ENCODE assay signal across 15 cellular contexts in genomic region chr17:968812-969766, GRCh38. TPM values are rescaled to one million over a fixed set of nuclear protein-coding genes. Genes with fewer than 3 reads are reported as not detected.
A peak's percentile ranks its signal among the peaks of the same experiment; 100 is the strongest.
DNase-seq lines count a peak whose midpoint lies in the region; ATAC-seq and TF ChIP-seq lines count a peak whose summit lies in the region.
"Had no signal": no experiment of that assay in that cellular context is flagged by ENCODE, and none has a peak within 500 bp of the region (broad histone marks: within the 10 kb centered on the region; RNA-seq: fewer than 3 reads in every experiment).

No MANE protein-coding gene starts in this region.

- no peak for DNase-seq in GM23338 (ENCODE audit: low spot score)
- DNase-seq in RWPE1 (ENCODE audit: low spot score), result peak; percentile 61
- peak; percentile 72 to 87 for DNase-seq in foreskin fibroblast
- no peak for DNase-seq in gastrocnemius medialis
- no peak for DNase-seq in cerebellar nuclear complex (lab: John Stamatoyannopoulos, UW)
- no peak for DNase-seq in SW 1271 (lab: John Stamatoyannopoulos, UW)
- DNase-seq in NCI-H774 (lab: John Stamatoyannopoulos, UW), result no peak
- DNase-seq: activated CD4-positive, alpha-beta T cell treated with anti-CD3 and anti-CD28 coated beads, Interleukin-2, amount 50 U/mL, for 48 hours; amygdala; DND-41; NCI-H1930; stimulated activated naive B cell treated with anti-CD40 and anti-IgM and Interleukin-4, amounts not matched to agents 10 μg/mL and 1 μg/mL and 100 μg/mL, for 72 hours had no signal

- H3K9me2 ChIP-seq in GM23338 (ENCODE audit: insufficient read depth), result no peaks in the 10 kb centered on the region

- H3K4me1 ChIP-seq in GM23338 (ENCODE audit: insufficient read depth) (peaks cover 63% of the 10 kb centered on the region), gastrocnemius medialis (peaks cover 17 to 40% of the 10 kb centered on the region in 2 donors)

- H3K27me3 Mint-ChIP-seq in GM23338 (ENCODE audit: insufficient read depth, low read depth, poor library complexity), result peaks cover 11% of the 10 kb centered on the region

- no peaks in the 10 kb centered on the region for H3K9me3 Mint-ChIP-seq in GM23338
- H3K9me3 Mint-ChIP-seq: memory B cell; stimulated activated naive B cell treated with anti-CD40 and anti-IgM and Interleukin-4, amounts not matched to agents 10 μg/mL and 1 μg/mL and 100 μg/mL, for 72 hours had no signal

- CTCF ChIA-PET in RWPE1 (lab: Yijun Ruan, JAX), result interaction anchor here (0.6 kb wide), 1 partner anchor 16 kb away, joined by 3 read pairs; no protein-coding TSS in a partner anchor

- no peak for ATAC-seq in GM23338
- no peak for ATAC-seq in gastrocnemius medialis
- no peak for ATAC-seq in GM18505 (IDR thresholded peaks at IDR 0.05; ENCODE audit: unreplicated experiment)

- H3F3A ChIP-seq in GM23338 (replicated peaks; ENCODE audit: low read depth), result peaks cover 15% of the 10 kb centered on the region; the same call in 1 of the 2 replicates

- TF ChIP-seq CTCF in GM23338 (conservative IDR thresholded peaks at IDR 0.05; ENCODE audit: low read depth in 2 of 2) (no peak), RWPE1 (conservative IDR thresholded peaks at IDR 0.05; ENCODE audit: low read depth) (no peak), foreskin fibroblast (IDR thresholded peaks at IDR 0.05; ENCODE audit: low read depth, low read length) (no peak), gastrocnemius medialis (IDR thresholded peaks at IDR 0.05 in 4 of 5, conservative IDR thresholded peaks at IDR 0.05 in 1 of 5) (no peak)

- H4K20me1 ChIP-seq in GM23338 (replicated peaks; ENCODE audit: insufficient read depth), result peaks cover 60% of the 10 kb centered on the region

- peaks cover 57% of the 10 kb centered on the region for H3K4me1 Mint-ChIP-seq in GM23338
- H3K4me1 Mint-ChIP-seq: memory B cell; stimulated activated naive B cell treated with anti-CD40 and anti-IgM and Interleukin-4, amounts not matched to agents 10 μg/mL and 1 μg/mL and 100 μg/mL, for 72 hours had no signal

- POLR2A ChIA-PET in RWPE1 (lab: Yijun Ruan, JAX; ENCODE audit: low non-redundant PET), result no interaction called here

- H3K4me3 Mint-ChIP-seq in GM23338, result peak overlapping the region; percentile 20; the same call in 1 of the 3 replicates
- H3K4me3 Mint-ChIP-seq: memory B cell had no signal

- peaks cover 100% of the 10 kb centered on the region for H3K79me2 ChIP-seq in GM23338 (replicated peaks; ENCODE audit: insufficient read depth)

- in situ Hi-C loops in gastrocnemius medialis (cut with MboI; ENCODE audit: low sequenced_read_pairs in 4 of 4), result no loop called here

- H3K36me3 Mint-ChIP-seq in GM23338 (ENCODE audit: low read depth), result peaks cover 16% of the 10 kb centered on the region
- H3K36me3 Mint-ChIP-seq: memory B cell; stimulated activated naive B cell treated with anti-CD40 and anti-IgM and Interleukin-4, amounts not matched to agents 10 μg/mL and 1 μg/mL and 100 μg/mL, for 72 hours had no signal

- no peak overlapping the region for H3K4me3 ChIP-seq in GM23338
- peak overlapping the region; percentile 30 to 50 for H3K4me3 ChIP-seq in foreskin fibroblast (ENCODE audit: low read depth in 1 of 2, low read length in 2 of 2)
- peak overlapping the region; percentile 11 to 48 (median 28) for H3K4me3 ChIP-seq in gastrocnemius medialis
- H3K4me3 ChIP-seq: SJSA1 had no signal

- H3K27ac ChIP-seq in GM23338 (ENCODE audit: low read depth) (peak overlapping the region; percentile 85; the same call in 1 of the 2 replicates), RWPE1 (peak overlapping the region; percentile 98), gastrocnemius medialis (peak overlapping the region; percentile 45 to 77 (median 64))
- H3K27ac ChIP-seq: SJSA1 had no signal

- TF ChIP-seq POLR2A in gastrocnemius medialis (IDR thresholded peaks at IDR 0.05), result no peak
- TF ChIP-seq POLR2A in GM18505 (IDR thresholded peaks at IDR 0.05; ENCODE audit: borderline replicate concordance, extremely low read depth, insufficient read depth, insufficient read length), result no peak

- H3K27me3 ChIP-seq in GM23338 (ENCODE audit: insufficient read depth) (no peaks in the 10 kb centered on the region), gastrocnemius medialis (no peaks in the 10 kb centered on the region)
- H3K27me3 ChIP-seq: SJSA1 had no signal

- H2AFZ ChIP-seq in GM23338, result no peak overlapping the region

- intact Hi-C loops in gastrocnemius medialis (cut with DNase I; ENCODE audit: low total_unique reads), result no loop called here

- H3K36me3 ChIP-seq in GM23338 (ENCODE audit: insufficient read depth), result no peaks in the 10 kb centered on the region
- H3K36me3 ChIP-seq in gastrocnemius medialis, result no peaks in the 10 kb centered on the region
- H3K36me3 ChIP-seq: SJSA1 had no signal

- H3K9me3 ChIP-seq in gastrocnemius medialis, result no peaks in the 10 kb centered on the region
- H3K9me3 ChIP-seq: SJSA1 had no signal

- peak overlapping the region; percentile 59; the same call in 1 of the 2 replicates for H3K27ac Mint-ChIP-seq in GM23338
- H3K27ac Mint-ChIP-seq: memory B cell; stimulated activated naive B cell treated with anti-CD40 and anti-IgM and Interleukin-4, amounts not matched to agents 10 μg/mL and 1 μg/mL and 100 μg/mL, for 72 hours had no signal

- H3K4me2 ChIP-seq in GM23338, result peak overlapping the region; percentile 67

TF ChIP-seq in GM23338, 12 proteins besides CTCF, POLR2A, EP300 and RAD21 (continues in another document):
- TF ChIP-seq STAT1 (IDR thresholded peaks at IDR 0.05; ENCODE audit: unreplicated experiment), result no peak
- no peak for TF ChIP-seq ZNF114 (CRISPR knock-in tag; IDR thresholded peaks at IDR 0.05)
- no peak for TF ChIP-seq POLR2AphosphoS5 (IDR thresholded peaks at IDR 0.05; ENCODE audit: low read depth)
- TF ChIP-seq CREB1 (CRISPR knock-in tag; IDR thresholded peaks at IDR 0.05; ENCODE audit: low read depth), result no peak
- no peak for TF ChIP-seq JUNB (IDR thresholded peaks at IDR 0.05; ENCODE audit: unreplicated experiment)
- TF ChIP-seq ETS1 (IDR thresholded peaks at IDR 0.05), result no peak
- TF ChIP-seq ZNF331 (CRISPR knock-in tag; IDR thresholded peaks at IDR 0.05; ENCODE audit: low read depth), result no peak

RNA-seq across cellular contexts. Expression of gene NXN, which starts 10.5 kb away (rescaled TPM):
- total RNA-seq in GM23338 (2014; rRNA removed; shearing (Covaris generic)), result 90.4 and 105 TPM in 2 replicates
- polyA plus RNA-seq in GM23338 (2016; fragmentation: Nextera tagmentation; extraction: Ambion mirVana), result 31.8 and 36.2 TPM in 2 replicates
- 10 to 100 TPM; 55.6 to 86.4 (median 62.7) TPM for total RNA-seq in gastrocnemius medialis

RNA-seq across cellular contexts. Expression of gene TIMM22, which starts 27.8 kb away (rescaled TPM):
- 23.1 and 24.4 TPM in 2 replicates for total RNA-seq in GM23338 (2014; rRNA removed; shearing (Covaris generic))
- polyA plus RNA-seq in GM23338 (2016; fragmentation: Nextera tagmentation; extraction: Ambion mirVana), result 20.2 and 21.9 TPM in 2 replicates
- total RNA-seq in gastrocnemius medialis, result 10 to 100 TPM; 14.4 to 16.1 (median 15.3) TPM

Comparison
In these comparisons a context has a peak if more than half of its experiments do, and no peak if none do; other contexts are left out.
1. DNase-seq: peak in RWPE1 (single experiment) and foreskin fibroblast (2 of 2); none in GM23338 (single experiment), gastrocnemius medialis (0 of 2), cerebellar nuclear complex (0 of 2), SW 1271 (0 of 2) and NCI-H774 (single experiment).
2. Peak in every context shown above with its lines, with median percentiles within 50 percentile points of each other: H3K27ac ChIP-seq.